Comparison of ENCODE assay signal across 1 cellular context in the genomic region with DNA sequence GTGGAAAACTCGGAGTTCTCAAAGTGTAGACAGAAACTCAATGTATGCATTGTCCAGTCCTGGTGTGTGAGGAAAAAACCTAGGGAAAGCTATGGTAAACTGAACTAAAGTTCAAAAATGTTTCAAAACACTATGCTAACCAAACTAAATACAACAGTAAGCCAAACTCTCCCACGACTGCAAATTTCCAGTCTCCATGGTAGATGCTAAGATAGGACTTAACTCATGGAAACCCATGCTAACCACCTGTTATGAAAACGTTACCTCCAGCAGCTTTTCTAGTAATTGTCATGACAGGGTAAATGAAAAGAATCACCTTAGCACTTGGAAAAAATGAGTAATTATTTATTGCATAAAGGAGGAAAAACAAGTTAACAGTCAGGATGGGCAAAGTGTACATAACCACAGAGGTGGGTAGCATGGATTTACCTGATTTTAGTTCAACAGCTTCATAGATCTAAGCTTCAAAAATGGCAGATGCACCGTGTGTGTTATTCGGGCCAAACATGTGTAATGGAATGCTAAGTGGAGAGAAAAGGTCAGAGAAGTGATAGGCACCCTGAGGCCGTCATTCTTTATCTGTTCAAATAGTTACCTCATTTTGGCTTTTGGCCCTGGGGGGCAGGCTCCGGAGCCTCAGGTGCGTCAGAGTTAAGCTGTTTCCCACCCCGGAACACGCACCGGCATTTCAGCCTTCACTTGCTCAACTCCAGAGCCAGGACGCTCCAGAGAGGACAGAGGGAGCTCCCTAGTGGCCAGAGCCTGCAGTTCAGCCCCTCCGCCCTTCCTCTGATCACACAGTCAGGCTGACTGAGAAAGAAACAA.
TF ChIP-seq lines count a peak whose summit lies in the region.

No MANE protein-coding gene starts in this region.

TF ChIP-seq in HepG2, 621 proteins besides CTCF, POLR2A, EP300 and RAD21 (continued from another document and continues in another):
- TF ChIP-seq, protein P1, sequence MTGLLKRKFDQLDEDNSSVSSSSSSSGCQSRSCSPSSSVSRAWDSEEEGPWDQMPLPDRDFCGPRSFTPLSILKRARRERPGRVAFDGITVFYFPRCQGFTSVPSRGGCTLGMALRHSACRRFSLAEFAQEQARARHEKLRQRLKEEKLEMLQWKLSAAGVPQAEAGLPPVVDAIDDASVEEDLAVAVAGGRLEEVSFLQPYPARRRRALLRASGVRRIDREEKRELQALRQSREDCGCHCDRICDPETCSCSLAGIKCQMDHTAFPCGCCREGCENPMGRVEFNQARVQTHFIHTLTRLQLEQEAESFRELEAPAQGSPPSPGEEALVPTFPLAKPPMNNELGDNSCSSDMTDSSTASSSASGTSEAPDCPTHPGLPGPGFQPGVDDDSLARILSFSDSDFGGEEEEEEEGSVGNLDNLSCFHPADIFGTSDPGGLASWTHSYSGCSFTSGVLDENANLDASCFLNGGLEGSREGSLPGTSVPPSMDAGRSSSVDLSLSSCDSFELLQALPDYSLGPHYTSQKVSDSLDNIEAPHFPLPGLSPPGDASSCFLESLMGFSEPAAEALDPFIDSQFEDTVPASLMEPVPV (CRISPR knock-in tag; IDR thresholded peaks at IDR 0.05), result peak; percentile 39; the same call in 1 of the 2 replicates
- TF ChIP-seq NFKBIZ (CRISPR knock-in tag; IDR thresholded peaks at IDR 0.05) (no peak), ZNF460 (CRISPR knock-in tag; IDR thresholded peaks at IDR 0.05; ENCODE audit: borderline replicate concordance) (no peak; the same call in 1 of the 2 replicates), DPF2 (CRISPR knock-in tag; IDR thresholded peaks at IDR 0.05; ENCODE audit: borderline replicate concordance, low read depth) (no peak), HMG20A (CRISPR knock-in tag; IDR thresholded peaks at IDR 0.05; ENCODE audit: borderline replicate concordance) (peak; percentile 11; the same call in 1 of the 2 replicates), ATM (IDR thresholded peaks at IDR 0.05; ENCODE audit: borderline replicate concordance) (no peak), ZNF577 (CRISPR knock-in tag; IDR thresholded peaks at IDR 0.05; ENCODE audit: borderline replicate concordance, low read depth) (no peak), ZNF274 (CRISPR knock-in tag; IDR thresholded peaks at IDR 0.05) (peak; percentile 52; the same call in 1 of the 2 replicates), ELF1 (CRISPR knock-in tag; IDR thresholded peaks at IDR 0.05) (peak; percentile 82), ZMYM4 (CRISPR knock-in tag; IDR thresholded peaks at IDR 0.05) (peak; percentile 97), MTF2 (CRISPR knock-in tag; IDR thresholded peaks at IDR 0.05; ENCODE audit: borderline replicate concordance) (no peak; the same call in none of the 2 replicates), ZNF235 (CRISPR knock-in tag; IDR thresholded peaks at IDR 0.05; ENCODE audit: borderline replicate concordance) (no peak), NFYB (CRISPR knock-in tag; IDR thresholded peaks at IDR 0.05) (0 out of 2 replicates have a peak, but pooled peaks have one; percentile 23), ZFP41 (CRISPR knock-in tag; IDR thresholded peaks at IDR 0.05; ENCODE audit: borderline replicate concordance) (peak; percentile 93; the same call in 1 of the 2 replicates), SMARCE1 (IDR thresholded peaks at IDR 0.05; ENCODE audit: borderline replicate concordance) (no peak), SNAPC2 (CRISPR knock-in tag; IDR thresholded peaks at IDR 0.05) (peak; percentile 53; the same call in 1 of the 2 replicates), AHR (CRISPR knock-in tag; IDR thresholded peaks at IDR 0.05) (no peak), JDP2 (CRISPR knock-in tag; IDR thresholded peaks at IDR 0.05; ENCODE audit: borderline replicate concordance) (no peak), RXRB (CRISPR knock-in tag; IDR thresholded peaks at IDR 0.05; ENCODE audit: borderline replicate concordance) (peak; percentile 48; the same call in 1 of the 2 replicates), ZNF788 (CRISPR knock-in tag; IDR thresholded peaks at IDR 0.05; ENCODE audit: borderline replicate concordance) (peak; percentile 78; the same call in 1 of the 2 replicates), ZNF232 (CRISPR knock-in tag; IDR thresholded peaks at IDR 0.05; ENCODE audit: borderline replicate concordance) (peak; percentile 73; the same call in 1 of the 2 replicates), ZNF160 (CRISPR knock-in tag; IDR thresholded peaks at IDR 0.05) (no peak), ZNF432 (CRISPR knock-in tag; IDR thresholded peaks at IDR 0.05; ENCODE audit: borderline replicate concordance) (no peak), MED13 (CRISPR knock-in tag; IDR thresholded peaks at IDR 0.05) (0 out of 2 replicates have a peak, but pooled peaks have one; percentile 64), ZNF558 (CRISPR knock-in tag; IDR thresholded peaks at IDR 0.05; ENCODE audit: borderline replicate concordance) (no peak), LCORL (IDR thresholded peaks at IDR 0.05) (no peak), LCORL (CRISPR knock-in tag; IDR thresholded peaks at IDR 0.05) (peak; percentile 62; the same call in 1 of the 2 replicates), ZNF652 (CRISPR knock-in tag; IDR thresholded peaks at IDR 0.05; ENCODE audit: borderline replicate concordance, low read depth) (0 out of 2 replicates have a peak, but pooled peaks have one; percentile 27), ATF1 (CRISPR knock-in tag; IDR thresholded peaks at IDR 0.05) (peak; percentile 65; the same call in 1 of the 2 replicates), ZNF550 (CRISPR knock-in tag; IDR thresholded peaks at IDR 0.05; ENCODE audit: borderline replicate concordance) (no peak)
- TF ChIP-seq, protein P2, sequence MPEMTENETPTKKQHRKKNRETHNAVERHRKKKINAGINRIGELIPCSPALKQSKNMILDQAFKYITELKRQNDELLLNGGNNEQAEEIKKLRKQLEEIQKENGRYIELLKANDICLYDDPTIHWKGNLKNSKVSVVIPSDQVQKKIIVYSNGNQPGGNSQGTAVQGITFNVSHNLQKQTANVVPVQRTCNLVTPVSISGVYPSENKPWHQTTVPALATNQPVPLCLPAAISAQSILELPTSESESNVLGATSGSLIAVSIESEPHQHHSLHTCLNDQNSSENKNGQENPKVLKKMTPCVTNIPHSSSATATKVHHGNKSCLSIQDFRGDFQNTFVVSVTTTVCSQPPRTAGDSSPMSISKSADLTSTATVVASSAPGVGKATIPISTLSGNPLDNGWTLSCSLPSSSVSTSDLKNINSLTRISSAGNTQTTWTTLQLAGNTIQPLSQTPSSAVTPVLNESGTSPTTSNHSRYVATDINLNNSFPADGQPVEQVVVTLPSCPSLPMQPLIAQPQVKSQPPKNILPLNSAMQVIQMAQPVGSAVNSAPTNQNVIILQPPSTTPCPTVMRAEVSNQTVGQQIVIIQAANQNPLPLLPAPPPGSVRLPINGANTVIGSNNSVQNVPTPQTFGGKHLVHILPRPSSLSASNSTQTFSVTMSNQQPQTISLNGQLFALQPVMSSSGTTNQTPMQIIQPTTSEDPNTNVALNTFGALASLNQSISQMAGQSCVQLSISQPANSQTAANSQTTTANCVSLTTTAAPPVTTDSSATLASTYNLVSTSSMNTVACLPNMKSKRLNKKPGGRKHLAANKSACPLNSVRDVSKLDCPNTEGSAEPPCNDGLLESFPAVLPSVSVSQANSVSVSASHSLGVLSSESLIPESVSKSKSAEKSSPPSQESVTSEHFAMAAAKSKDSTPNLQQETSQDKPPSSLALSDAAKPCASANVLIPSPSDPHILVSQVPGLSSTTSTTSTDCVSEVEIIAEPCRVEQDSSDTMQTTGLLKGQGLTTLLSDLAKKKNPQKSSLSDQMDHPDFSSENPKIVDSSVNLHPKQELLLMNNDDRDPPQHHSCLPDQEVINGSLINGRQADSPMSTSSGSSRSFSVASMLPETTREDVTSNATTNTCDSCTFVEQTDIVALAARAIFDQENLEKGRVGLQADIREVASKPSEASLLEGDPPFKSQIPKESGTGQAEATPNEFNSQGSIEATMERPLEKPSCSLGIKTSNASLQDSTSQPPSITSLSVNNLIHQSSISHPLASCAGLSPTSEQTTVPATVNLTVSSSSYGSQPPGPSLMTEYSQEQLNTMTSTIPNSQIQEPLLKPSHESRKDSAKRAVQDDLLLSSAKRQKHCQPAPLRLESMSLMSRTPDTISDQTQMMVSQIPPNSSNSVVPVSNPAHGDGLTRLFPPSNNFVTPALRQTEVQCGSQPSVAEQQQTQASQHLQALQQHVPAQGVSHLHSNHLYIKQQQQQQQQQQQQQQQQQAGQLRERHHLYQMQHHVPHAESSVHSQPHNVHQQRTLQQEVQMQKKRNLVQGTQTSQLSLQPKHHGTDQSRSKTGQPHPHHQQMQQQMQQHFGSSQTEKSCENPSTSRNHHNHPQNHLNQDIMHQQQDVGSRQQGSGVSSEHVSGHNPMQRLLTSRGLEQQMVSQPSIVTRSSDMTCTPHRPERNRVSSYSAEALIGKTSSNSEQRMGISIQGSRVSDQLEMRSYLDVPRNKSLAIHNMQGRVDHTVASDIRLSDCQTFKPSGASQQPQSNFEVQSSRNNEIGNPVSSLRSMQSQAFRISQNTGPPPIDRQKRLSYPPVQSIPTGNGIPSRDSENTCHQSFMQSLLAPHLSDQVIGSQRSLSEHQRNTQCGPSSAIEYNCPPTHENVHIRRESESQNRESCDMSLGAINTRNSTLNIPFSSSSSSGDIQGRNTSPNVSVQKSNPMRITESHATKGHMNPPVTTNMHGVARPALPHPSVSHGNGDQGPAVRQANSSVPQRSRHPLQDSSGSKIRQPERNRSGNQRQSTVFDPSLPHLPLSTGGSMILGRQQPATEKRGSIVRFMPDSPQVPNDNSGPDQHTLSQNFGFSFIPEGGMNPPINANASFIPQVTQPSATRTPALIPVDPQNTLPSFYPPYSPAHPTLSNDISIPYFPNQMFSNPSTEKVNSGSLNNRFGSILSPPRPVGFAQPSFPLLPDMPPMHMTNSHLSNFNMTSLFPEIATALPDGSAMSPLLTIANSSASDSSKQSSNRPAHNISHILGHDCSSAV (CRISPR knock-in tag; IDR thresholded peaks at IDR 0.05; ENCODE audit: borderline replicate concordance), result no peak
- TF ChIP-seq, protein P3, sequence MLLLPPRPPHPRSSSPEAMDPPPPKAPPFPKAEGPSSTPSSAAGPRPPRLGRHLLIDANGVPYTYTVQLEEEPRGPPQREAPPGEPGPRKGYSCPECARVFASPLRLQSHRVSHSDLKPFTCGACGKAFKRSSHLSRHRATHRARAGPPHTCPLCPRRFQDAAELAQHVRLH (CRISPR knock-in tag; IDR thresholded peaks at IDR 0.05; ENCODE audit: borderline replicate concordance, low read depth), result peak; percentile 87; the same call in 1 of the 2 replicates
- TF ChIP-seq, protein P4, sequence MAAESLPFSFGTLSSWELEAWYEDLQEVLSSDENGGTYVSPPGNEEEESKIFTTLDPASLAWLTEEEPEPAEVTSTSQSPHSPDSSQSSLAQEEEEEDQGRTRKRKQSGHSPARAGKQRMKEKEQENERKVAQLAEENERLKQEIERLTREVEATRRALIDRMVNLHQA (CRISPR knock-in tag; IDR thresholded peaks at IDR 0.05), result no peak
- TF ChIP-seq, protein P5, sequence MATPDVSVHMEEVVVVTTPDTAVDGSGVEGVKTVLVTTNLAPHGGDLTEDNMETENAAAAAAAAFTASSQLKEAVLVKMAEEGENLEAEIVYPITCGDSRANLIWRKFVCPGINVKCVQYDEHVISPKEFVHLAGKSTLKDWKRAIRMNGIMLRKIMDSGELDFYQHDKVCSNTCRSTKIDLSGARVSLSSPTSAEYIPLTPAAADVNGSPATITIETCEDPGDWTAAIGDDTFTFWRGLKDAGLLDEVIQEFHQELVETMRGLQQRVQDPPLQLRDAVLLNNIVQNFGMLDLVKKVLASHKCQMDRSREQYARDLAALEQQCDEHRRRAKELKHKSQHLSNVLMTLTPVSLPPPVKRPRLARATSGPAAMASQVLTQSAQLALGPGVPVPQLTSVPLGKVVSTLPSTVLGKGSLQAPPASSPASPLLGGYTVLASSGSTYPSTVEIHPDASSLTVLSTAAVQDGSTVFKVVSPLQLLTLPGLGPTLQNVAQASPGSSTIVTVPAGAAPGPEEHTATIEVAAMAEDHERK (CRISPR knock-in tag; IDR thresholded peaks at IDR 0.05; ENCODE audit: low read depth), result no peak
- TF ChIP-seq, protein P6, sequence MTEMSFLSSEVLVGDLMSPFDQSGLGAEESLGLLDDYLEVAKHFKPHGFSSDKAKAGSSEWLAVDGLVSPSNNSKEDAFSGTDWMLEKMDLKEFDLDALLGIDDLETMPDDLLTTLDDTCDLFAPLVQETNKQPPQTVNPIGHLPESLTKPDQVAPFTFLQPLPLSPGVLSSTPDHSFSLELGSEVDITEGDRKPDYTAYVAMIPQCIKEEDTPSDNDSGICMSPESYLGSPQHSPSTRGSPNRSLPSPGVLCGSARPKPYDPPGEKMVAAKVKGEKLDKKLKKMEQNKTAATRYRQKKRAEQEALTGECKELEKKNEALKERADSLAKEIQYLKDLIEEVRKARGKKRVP (CRISPR knock-in tag; IDR thresholded peaks at IDR 0.05), result no peak
- TF ChIP-seq, protein P7, sequence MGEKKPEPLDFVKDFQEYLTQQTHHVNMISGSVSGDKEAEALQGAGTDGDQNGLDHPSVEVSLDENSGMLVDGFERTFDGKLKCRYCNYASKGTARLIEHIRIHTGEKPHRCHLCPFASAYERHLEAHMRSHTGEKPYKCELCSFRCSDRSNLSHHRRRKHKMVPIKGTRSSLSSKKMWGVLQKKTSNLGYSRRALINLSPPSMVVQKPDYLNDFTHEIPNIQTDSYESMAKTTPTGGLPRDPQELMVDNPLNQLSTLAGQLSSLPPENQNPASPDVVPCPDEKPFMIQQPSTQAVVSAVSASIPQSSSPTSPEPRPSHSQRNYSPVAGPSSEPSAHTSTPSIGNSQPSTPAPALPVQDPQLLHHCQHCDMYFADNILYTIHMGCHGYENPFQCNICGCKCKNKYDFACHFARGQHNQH (CRISPR knock-in tag; IDR thresholded peaks at IDR 0.05), result peak; percentile 61
- TF ChIP-seq, protein P8, sequence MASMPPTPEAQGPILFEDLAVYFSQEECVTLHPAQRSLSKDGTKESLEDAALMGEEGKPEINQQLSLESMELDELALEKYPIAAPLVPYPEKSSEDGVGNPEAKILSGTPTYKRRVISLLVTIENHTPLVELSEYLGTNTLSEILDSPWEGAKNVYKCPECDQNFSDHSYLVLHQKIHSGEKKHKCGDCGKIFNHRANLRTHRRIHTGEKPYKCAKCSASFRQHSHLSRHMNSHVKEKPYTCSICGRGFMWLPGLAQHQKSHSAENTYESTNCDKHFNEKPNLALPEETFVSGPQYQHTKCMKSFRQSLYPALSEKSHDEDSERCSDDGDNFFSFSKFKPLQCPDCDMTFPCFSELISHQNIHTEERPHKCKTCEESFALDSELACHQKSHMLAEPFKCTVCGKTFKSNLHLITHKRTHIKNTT (CRISPR knock-in tag; IDR thresholded peaks at IDR 0.05), result no peak
- TF ChIP-seq, protein P9, sequence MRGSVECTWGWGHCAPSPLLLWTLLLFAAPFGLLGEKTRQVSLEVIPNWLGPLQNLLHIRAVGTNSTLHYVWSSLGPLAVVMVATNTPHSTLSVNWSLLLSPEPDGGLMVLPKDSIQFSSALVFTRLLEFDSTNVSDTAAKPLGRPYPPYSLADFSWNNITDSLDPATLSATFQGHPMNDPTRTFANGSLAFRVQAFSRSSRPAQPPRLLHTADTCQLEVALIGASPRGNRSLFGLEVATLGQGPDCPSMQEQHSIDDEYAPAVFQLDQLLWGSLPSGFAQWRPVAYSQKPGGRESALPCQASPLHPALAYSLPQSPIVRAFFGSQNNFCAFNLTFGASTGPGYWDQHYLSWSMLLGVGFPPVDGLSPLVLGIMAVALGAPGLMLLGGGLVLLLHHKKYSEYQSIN (CRISPR knock-in tag; IDR thresholded peaks at IDR 0.05; ENCODE audit: borderline replicate concordance), result no peak
- TF ChIP-seq, protein P10, sequence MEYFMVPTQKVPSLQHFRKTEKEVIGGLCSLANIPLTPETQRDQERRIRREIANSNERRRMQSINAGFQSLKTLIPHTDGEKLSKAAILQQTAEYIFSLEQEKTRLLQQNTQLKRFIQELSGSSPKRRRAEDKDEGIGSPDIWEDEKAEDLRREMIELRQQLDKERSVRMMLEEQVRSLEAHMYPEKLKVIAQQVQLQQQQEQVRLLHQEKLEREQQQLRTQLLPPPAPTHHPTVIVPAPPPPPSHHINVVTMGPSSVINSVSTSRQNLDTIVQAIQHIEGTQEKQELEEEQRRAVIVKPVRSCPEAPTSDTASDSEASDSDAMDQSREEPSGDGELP (IDR thresholded peaks at IDR 0.05; ENCODE audit: borderline replicate concordance, low read depth), result no peak
